In genomic region chr6:120876405-120876804, GRCh38 we compare ENCODE assay signal across 20 cellular contexts.
DNase-seq lines count a peak whose midpoint lies in the region; ATAC-seq, FAIRE-seq and TF ChIP-seq lines count a peak whose summit lies in the region.
"Had no signal": no experiment of that assay in that cellular context is flagged by ENCODE, and none has a peak within 500 bp of the region (broad histone marks: within the 10 kb centered on the region; RNA-seq: fewer than 3 reads in every experiment).

No MANE protein-coding gene starts in this region.

- H3K27ac ChIP-seq in mesendoderm (ENCODE audit: low read depth, low read length) = no peak overlapping the region
- no peak overlapping the region for H3K27ac ChIP-seq in substantia nigra (ENCODE audit: low read depth, low read length, poor library complexity, severe bottlenecking)
- H3K27ac ChIP-seq: epithelial cell of prostate, heart right ventricle, left lung had no signal

- no peak overlapping the region for H2BK15ac ChIP-seq in mesendoderm (replicated peaks; ENCODE audit: low read depth)

- ATAC-seq in GM18907 (IDR thresholded peaks at IDR 0.05; ENCODE audit: unreplicated experiment) = peak; percentile 69
- peak; percentile 61 for ATAC-seq in HG03196 (IDR thresholded peaks at IDR 0.05; ENCODE audit: unreplicated experiment)
- ATAC-seq: activated T-cell treated with anti-CD3 and anti-CD28 coated beads, Interleukin-2, amount 50 U/mL, for 4 hours; heart right ventricle; left lung; natural killer cell treated with Interleukin-12 subunit alpha and Interleukin-12 subunit beta and Interleukin-15 and Interleukin-18, amount 100 ng/mL, for 72 hours; stimulated activated effector memory CD8-positive, alpha-beta T cell treated with anti-CD3 and anti-CD28 coated beads, Interleukin-12 subunit alpha, Interleukin-12 subunit beta, amount 100 ng/mL, for 72 hours had no signal

- no peak overlapping the region for H3K4ac ChIP-seq in mesendoderm (ENCODE audit: low read depth, low read length)

- no peaks in the 10 kb centered on the region for H3K79me1 ChIP-seq in mesendoderm (ENCODE audit: low read length)

- H2AK5ac ChIP-seq in mesendoderm (ENCODE audit: low read length) = no peak overlapping the region

- no peak for FAIRE-seq in GM12892 (lab: Jason Lieb, UNC)
- FAIRE-seq: urothelium cell line had no signal

- H3K4me2 ChIP-seq in mesendoderm (ENCODE audit: low read length) = no peak overlapping the region

- H4K8ac ChIP-seq in mesendoderm (ENCODE audit: low read depth, low read length) = no peak overlapping the region

- H3K56ac ChIP-seq in mesendoderm (ENCODE audit: low read length) = no peak overlapping the region

- H3K23ac ChIP-seq in mesendoderm (ENCODE audit: low read length) = no peak overlapping the region

- H4K5ac ChIP-seq in mesendoderm (ENCODE audit: low read length) = no peak overlapping the region

- no CpG with 5 or more reads among the region's 1 CpG for WGBS in mesendoderm (ENCODE audit: extremely low coverage, insufficient coverage, low lambda C conversion rate)

- H3K9ac ChIP-seq in mesendoderm (ENCODE audit: low read length) = no peak overlapping the region

- TF ChIP-seq POLR2A in GM12892 (IDR thresholded peaks at IDR 0.05; ENCODE audit: low read depth, low read length) = no peak

- H3K36me3 ChIP-seq in H7 (replicated peaks; ENCODE audit: control insufficient read depth, insufficient read depth, low read length) = no peaks in the 10 kb centered on the region
- H3K36me3 ChIP-seq in mesendoderm (ENCODE audit: control insufficient read depth, insufficient read depth, low read length) = no peaks in the 10 kb centered on the region
- H3K36me3 ChIP-seq: heart right ventricle, left lung had no signal

- no peaks in the 10 kb centered on the region for H3K79me2 ChIP-seq in mesendoderm (ENCODE audit: control insufficient read depth, insufficient read depth, low read length)

- no peak overlapping the region for H2BK120ac ChIP-seq in mesendoderm (ENCODE audit: low read depth, low read length)

- H3K18ac ChIP-seq in mesendoderm (ENCODE audit: low read length) = no peak overlapping the region

- no peaks in the 10 kb centered on the region for H3K27me3 ChIP-seq in H7 (ENCODE audit: control insufficient read depth, insufficient read depth, low read length)
- H3K27me3 ChIP-seq in mesendoderm (ENCODE audit: insufficient read depth, low read length, poor library complexity) = no peaks in the 10 kb centered on the region
- H3K27me3 ChIP-seq: heart right ventricle, left lung had no signal

- H3K4me1 ChIP-seq in mesendoderm (ENCODE audit: control insufficient read depth, low read depth, low read length) = no peaks in the 10 kb centered on the region
- H3K4me1 ChIP-seq: heart right ventricle, left lung had no signal

- H3K4me3 ChIP-seq in H7 (ENCODE audit: insufficient read depth, low read depth, low read length) (no peak overlapping the region), mesendoderm (ENCODE audit: low read length) (no peak overlapping the region)
- H3K4me3 ChIP-seq: heart right ventricle, left lung had no signal

- no peak overlapping the region for H2BK5ac ChIP-seq in mesendoderm (ENCODE audit: low read length)

- peak; percentile 13 for DNase-seq in H7
- DNase-seq in mesendoderm = peak; percentile 9
- DNase-seq in epidermal melanocyte (ENCODE audit: insufficient read length, low spot score) = no peak
- no peak for DNase-seq in GM12892 (ENCODE audit: insufficient read length)
- no peak for DNase-seq in SW 1271 (lab: John Stamatoyannopoulos, UW)
- DNase-seq in substantia nigra (lab: John Stamatoyannopoulos, UW) = no peak
- DNase-seq: activated CD4-positive, alpha-beta T cell treated with anti-CD3 and anti-CD28 coated beads, Interleukin-2, amount 50 U/mL, for 1 hour; activated T-cell treated with anti-CD3 and anti-CD28 coated beads, Interleukin-2, amount 50 U/mL, for 4 hours; AML-193; DMS53; heart right ventricle; Kasumi-1; left lung; NCI-H526 treated with DMSO at 0.1 percent for 48 hours had no signal

Comparison
In these comparisons a context has a peak if more than half of its experiments do, and no peak if none do; other contexts are left out.
1. DNase-seq: peak in H7 (single experiment) and mesendoderm (single experiment); none in epidermal melanocyte (single experiment), GM12892 (single experiment), SW 1271 (0 of 2) and substantia nigra (0 of 49).